8 cellular contexts compared by ENCODE assay signal in the genomic region with DNA sequence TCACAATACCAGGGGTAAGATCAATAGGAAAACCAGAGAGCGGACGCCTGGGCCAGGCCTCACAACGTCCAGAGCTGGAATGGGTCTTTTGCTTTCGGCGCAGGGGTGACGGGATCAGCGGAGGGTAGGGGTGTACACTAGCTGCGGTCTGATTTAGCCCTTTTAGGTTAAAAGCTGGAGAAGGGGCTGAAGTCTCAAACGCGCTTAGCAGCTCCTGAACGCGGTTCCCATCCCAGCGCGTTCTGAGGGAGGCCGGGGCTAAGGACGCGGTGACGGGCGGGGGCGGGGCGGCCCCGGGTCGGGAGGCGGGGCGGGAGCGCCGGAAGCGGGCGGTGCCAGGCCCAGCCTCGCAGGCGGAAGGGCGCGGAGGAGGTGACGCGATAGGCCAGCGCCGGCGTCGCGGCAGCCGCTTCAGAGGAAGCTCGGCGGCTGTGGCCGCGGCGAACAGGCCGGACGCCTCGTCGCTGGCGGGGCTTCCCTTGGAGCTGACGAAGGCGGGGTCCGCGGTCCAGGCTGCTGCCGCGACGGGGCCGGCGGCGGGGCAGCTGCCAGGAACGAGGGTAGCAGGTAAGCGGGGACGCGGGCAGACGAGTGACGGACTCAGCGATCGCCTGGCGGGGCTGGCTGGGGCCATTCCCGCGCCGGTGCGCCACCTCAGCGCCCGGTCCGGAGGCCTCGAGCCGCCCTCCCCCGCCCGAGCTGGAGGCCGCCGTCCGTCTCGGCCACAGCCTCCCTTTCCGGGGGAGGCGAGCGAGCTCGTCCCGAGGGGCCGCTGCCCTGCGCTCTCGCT. TPM values are rescaled to one million over a fixed set of nuclear protein-coding genes. Genes with fewer than 3 reads are reported as not detected.
DNase-seq lines count a peak whose midpoint lies in the region; ATAC-seq and TF ChIP-seq lines count a peak whose summit lies in the region.

SENP5 (plus strand) TSS at position 414 of the 790 bp plus-strand sequence. CDS start 17,262 bp downstream, outside the sequence.

- H3K27ac ChIP-seq in ectodermal cell (ENCODE audit: insufficient read depth, low read depth, low read length, poor library complexity, severe bottlenecking): peak within 1 kb of the TSS; percentile 89
- peak within 1 kb of the TSS; percentile 99 for H3K27ac ChIP-seq in lower lobe of right lung

- H3K36me3 ChIP-seq in ectodermal cell (ENCODE audit: control insufficient read depth, insufficient read depth, low read length) (no peaks in the 10 kb centered on the region), lower lobe of right lung (peaks cover 6% of the 10 kb centered on the region)

- intact Hi-C loops in lower lobe of right lung (cut with DNase I): no loop called here

- ATAC-seq in GM21360 (IDR thresholded peaks at IDR 0.05; ENCODE audit: unreplicated experiment) (peak; percentile 80), lower lobe of right lung (peak; percentile 100)

- H3K4me3 ChIP-seq in ectodermal cell (ENCODE audit: insufficient read depth, low read depth, low read length): peak within 1 kb of the TSS; percentile 92
- peak within 1 kb of the TSS; percentile 97 for H3K4me3 ChIP-seq in lower lobe of right lung

- H3K4me1 ChIP-seq in ectodermal cell (ENCODE audit: control insufficient read depth, insufficient read depth, low read length) (peaks cover 4% of the 10 kb centered on the region), lower lobe of right lung (peaks cover 32% of the 10 kb centered on the region)

- H3K27me3 ChIP-seq in ectodermal cell (ENCODE audit: control insufficient read depth, insufficient read depth, low read length, poor library complexity, severe bottlenecking) (no peaks in the 10 kb centered on the region), lower lobe of right lung (ENCODE audit: low read depth) (no peaks in the 10 kb centered on the region)

- DNase-seq in COLO668 (lab: John Stamatoyannopoulos, UW; ENCODE audit: unreplicated experiment): peak; percentile 90
- DNase-seq in HT-29 (ENCODE audit: low spot score): peak; percentile 92
- peak; percentile 28 for DNase-seq in NK-92 (lab: John Stamatoyannopoulos, UW; ENCODE audit: unreplicated experiment)
- peak; percentile 57 to 88 for DNase-seq in activated CD8-positive, alpha-beta memory T cell treated with anti-CD3 and anti-CD28 coated beads for 1 hour (ENCODE audit: extremely low read depth in 1 of 2, low read depth in 1 of 2)
- DNase-seq in lower lobe of right lung: peak; percentile 95
- peak; percentile 55 to 86 (median 72) for DNase-seq in stimulated activated CD4-positive, alpha-beta T cell treated with anti-CD3 and anti-CD28 coated beads, TNF-alpha, amount 100 ng/mL, for 1 hour (ENCODE audit: low read depth in 3 of 3, low spot score in 1 of 3)

- H3K9me3 ChIP-seq in ectodermal cell (ENCODE audit: control insufficient read depth, low read length) (no peaks in the 10 kb centered on the region), lower lobe of right lung (no peaks in the 10 kb centered on the region)

- TF ChIP-seq CTCF in lower lobe of right lung (IDR thresholded peaks at IDR 0.05): no peak

- WGBS in ectodermal cell, 2 experiments: 1% methylated on average over 93 of the region's 93 CpGs

RNA-seq across cellular contexts. Expression of gene SENP5, which starts in this region (rescaled TPM):
- total RNA-seq in HT-29 (2014; rRNA removed; shearing (Covaris generic)): 18.8 and 21.1 TPM in 2 replicates
- 23.9 TPM for polyA plus RNA-seq in ectodermal cell (2013, experiment 1 of 4)
- polyA plus RNA-seq in ectodermal cell (2013, experiment 2 of 4): 25.8 TPM
- 23.4 TPM for polyA plus RNA-seq in ectodermal cell (2013, experiment 3 of 4)
- 20.6 TPM for polyA plus RNA-seq in ectodermal cell (2013, experiment 4 of 4)
- total RNA-seq in lower lobe of right lung: 29.7 TPM

Comparison
In these comparisons a context has a peak if more than half of its experiments do, and no peak if none do; other contexts are left out.
1. Peak in every context shown above with its lines: DNase-seq, ATAC-seq, H3K4me3 ChIP-seq and H3K27ac ChIP-seq.
2. DNase-seq: peak in every context shown above with its lines; median percentile 95 in lower lobe of right lung; 92 in HT-29; 90 in COLO668; 72 in activated CD8-positive, alpha-beta memory T cell treated with anti-CD3 and anti-CD28 coated beads for 1 hour; 72 in stimulated activated CD4-positive, alpha-beta T cell treated with anti-CD3 and anti-CD28 coated beads, TNF-alpha, amount 100 ng/mL, for 1 hour; 28 in NK-92.